20 cellular contexts compared by ENCODE assay signal in the genomic region with DNA sequence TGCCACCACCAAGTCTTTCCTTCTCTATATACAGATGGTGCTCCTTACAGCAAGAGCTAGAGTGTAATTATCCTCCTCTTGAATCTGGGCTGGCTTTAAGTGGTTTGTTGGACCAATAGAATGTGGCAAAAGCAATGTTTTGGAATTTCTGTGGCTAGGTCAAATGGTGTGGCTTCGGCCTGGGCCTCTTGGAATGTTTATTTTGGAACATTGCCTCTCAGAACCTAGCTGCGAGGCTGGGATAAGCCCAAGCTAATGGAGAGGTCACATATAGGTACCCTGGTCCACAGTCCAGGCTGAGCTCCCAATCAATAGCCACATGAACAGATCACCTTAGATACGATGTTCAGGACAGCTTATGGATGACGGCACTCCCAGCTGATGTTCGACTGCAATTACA.
A peak's percentile ranks its signal among the peaks of the same experiment; 100 is the strongest.
DNase-seq lines count a peak whose midpoint lies in the region; ATAC-seq, FAIRE-seq and TF ChIP-seq lines count a peak whose summit lies in the region.
"Had no signal": no experiment of that assay in that cellular context is flagged by ENCODE, and none has a peak within 500 bp of the region (broad histone marks: within the 10 kb centered on the region; RNA-seq: fewer than 3 reads in every experiment).

No MANE protein-coding gene starts in this region.

- TF ChIP-seq CTCF in liver (IDR thresholded peaks at IDR 0.05; ENCODE audit: low read depth, low read length, missing input control): no peak

- no peaks in the 10 kb centered on the region for H3K36me3 ChIP-seq in liver (ENCODE audit: control insufficient read depth in 4 of 4, insufficient read depth in 3 of 4, low read depth in 1 of 4, low read length in 3 of 4)

- no peak for FAIRE-seq in urothelium cell line (lab: Jason Lieb, UNC)
- FAIRE-seq: GM12878 had no signal

- ATAC-seq in GM19467 (IDR thresholded peaks at IDR 0.05; ENCODE audit: unreplicated experiment): no peak
- ATAC-seq: CD8-positive, alpha-beta T cell; GM12878; SK-N-SH treated with all-trans-retinoic acid at 6 μM for 48 hours had no signal

- intact Hi-C loops in posterior vena cava (cut with DNase I): no loop called here

- no peak overlapping the region for H3K27ac ChIP-seq in liver (ENCODE audit: low read depth in 1 of 2, low read length in 2 of 2)
- H3K27ac ChIP-seq: 22Rv1 had no signal

- no peaks in the 10 kb centered on the region for H3K9me3 ChIP-seq in liver (ENCODE audit: control insufficient read depth in 4 of 4, low read length in 3 of 4)

- peak in 1 of 2 donors; percentile 13 for TF ChIP-seq RAD21 in liver (IDR thresholded peaks at IDR 0.05)

- H3K27me3 ChIP-seq in liver (ENCODE audit: control insufficient read depth in 4 of 4, insufficient read depth in 4 of 4, low read length in 3 of 4): no peaks in the 10 kb centered on the region

- 32% methylated on average over 5 of the region's 5 CpGs for WGBS in liver

- no peak overlapping the region for H3K4me3 ChIP-seq in liver (ENCODE audit: low read depth in 1 of 3, low read length in 3 of 3)
- H3K4me3 ChIP-seq: GM12878 had no signal

- no peak overlapping the region for H3K9ac ChIP-seq in liver (ENCODE audit: low read depth in 1 of 2, low read length in 2 of 2)

- peak; percentile 42 for DNase-seq in NCI-H2029 treated with DMSO at 0.1 percent for 48 hours (lab: John Stamatoyannopoulos, UW)
- no peak for DNase-seq in NCI-H2029 (lab: John Stamatoyannopoulos, UW)
- DNase-seq in RPMI7951 (ENCODE audit: low read depth): peak; percentile 14
- DNase-seq in urothelium cell line (ENCODE audit: low spot score): peak; percentile 12
- DNase-seq in posterior vena cava (ENCODE audit: low spot score): no peak
- DNase-seq in RKO (ENCODE audit: low spot score): no peak
- DNase-seq: AML-193; C1 segment of cervical spinal cord; Calu3; CD8-positive, alpha-beta T cell; DMS53; GOT3; MV-4-11; NCI-H1694; NCI-H748 treated with DMSO at 0.1 percent for 48 hours had no signal

- H3K4me1 ChIP-seq in liver (ENCODE audit: control insufficient read depth in 4 of 4, insufficient read depth in 4 of 4, low read length in 3 of 4): peaks cover 0 to 5% (median 0%) of the 10 kb centered on the region in 4 donors

TF ChIP-seq in liver, 16 proteins besides CTCF, POLR2A, EP300 and RAD21:
- TF ChIP-seq RXRA (IDR thresholded peaks at IDR 0.05) (peak; percentile 61 to 64), TAF1 (conservative IDR thresholded peaks at IDR 0.05) (no peak), JUND (IDR thresholded peaks at IDR 0.05) (peak in 1 of 2 donors; percentile 15), HNF4A (conservative IDR thresholded peaks at IDR 0.05) (peak; percentile 92 to 95), GABPA (IDR thresholded peaks at IDR 0.05 in 1 of 2, conservative IDR thresholded peaks at IDR 0.05 in 1 of 2) (no peak), HNF4G (IDR thresholded peaks at IDR 0.05) (peak; percentile 45), NR2F2 (IDR thresholded peaks at IDR 0.05) (no peak), SP1 (IDR thresholded peaks at IDR 0.05) (peak; percentile 60), YY1 (IDR thresholded peaks at IDR 0.05) (no peak), FOXA2 (IDR thresholded peaks at IDR 0.05) (no peak)
- TF ChIP-seq, protein P1, sequence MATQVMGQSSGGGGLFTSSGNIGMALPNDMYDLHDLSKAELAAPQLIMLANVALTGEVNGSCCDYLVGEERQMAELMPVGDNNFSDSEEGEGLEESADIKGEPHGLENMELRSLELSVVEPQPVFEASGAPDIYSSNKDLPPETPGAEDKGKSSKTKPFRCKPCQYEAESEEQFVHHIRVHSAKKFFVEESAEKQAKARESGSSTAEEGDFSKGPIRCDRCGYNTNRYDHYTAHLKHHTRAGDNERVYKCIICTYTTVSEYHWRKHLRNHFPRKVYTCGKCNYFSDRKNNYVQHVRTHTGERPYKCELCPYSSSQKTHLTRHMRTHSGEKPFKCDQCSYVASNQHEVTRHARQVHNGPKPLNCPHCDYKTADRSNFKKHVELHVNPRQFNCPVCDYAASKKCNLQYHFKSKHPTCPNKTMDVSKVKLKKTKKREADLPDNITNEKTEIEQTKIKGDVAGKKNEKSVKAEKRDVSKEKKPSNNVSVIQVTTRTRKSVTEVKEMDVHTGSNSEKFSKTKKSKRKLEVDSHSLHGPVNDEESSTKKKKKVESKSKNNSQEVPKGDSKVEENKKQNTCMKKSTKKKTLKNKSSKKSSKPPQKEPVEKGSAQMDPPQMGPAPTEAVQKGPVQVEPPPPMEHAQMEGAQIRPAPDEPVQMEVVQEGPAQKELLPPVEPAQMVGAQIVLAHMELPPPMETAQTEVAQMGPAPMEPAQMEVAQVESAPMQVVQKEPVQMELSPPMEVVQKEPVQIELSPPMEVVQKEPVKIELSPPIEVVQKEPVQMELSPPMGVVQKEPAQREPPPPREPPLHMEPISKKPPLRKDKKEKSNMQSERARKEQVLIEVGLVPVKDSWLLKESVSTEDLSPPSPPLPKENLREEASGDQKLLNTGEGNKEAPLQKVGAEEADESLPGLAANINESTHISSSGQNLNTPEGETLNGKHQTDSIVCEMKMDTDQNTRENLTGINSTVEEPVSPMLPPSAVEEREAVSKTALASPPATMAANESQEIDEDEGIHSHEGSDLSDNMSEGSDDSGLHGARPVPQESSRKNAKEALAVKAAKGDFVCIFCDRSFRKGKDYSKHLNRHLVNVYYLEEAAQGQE (IDR thresholded peaks at IDR 0.05): no peak
- TF ChIP-seq, protein P2, sequence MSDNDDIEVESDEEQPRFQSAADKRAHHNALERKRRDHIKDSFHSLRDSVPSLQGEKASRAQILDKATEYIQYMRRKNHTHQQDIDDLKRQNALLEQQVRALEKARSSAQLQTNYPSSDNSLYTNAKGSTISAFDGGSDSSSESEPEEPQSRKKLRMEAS (IDR thresholded peaks at IDR 0.05): no peak
- TF ChIP-seq, protein P3, sequence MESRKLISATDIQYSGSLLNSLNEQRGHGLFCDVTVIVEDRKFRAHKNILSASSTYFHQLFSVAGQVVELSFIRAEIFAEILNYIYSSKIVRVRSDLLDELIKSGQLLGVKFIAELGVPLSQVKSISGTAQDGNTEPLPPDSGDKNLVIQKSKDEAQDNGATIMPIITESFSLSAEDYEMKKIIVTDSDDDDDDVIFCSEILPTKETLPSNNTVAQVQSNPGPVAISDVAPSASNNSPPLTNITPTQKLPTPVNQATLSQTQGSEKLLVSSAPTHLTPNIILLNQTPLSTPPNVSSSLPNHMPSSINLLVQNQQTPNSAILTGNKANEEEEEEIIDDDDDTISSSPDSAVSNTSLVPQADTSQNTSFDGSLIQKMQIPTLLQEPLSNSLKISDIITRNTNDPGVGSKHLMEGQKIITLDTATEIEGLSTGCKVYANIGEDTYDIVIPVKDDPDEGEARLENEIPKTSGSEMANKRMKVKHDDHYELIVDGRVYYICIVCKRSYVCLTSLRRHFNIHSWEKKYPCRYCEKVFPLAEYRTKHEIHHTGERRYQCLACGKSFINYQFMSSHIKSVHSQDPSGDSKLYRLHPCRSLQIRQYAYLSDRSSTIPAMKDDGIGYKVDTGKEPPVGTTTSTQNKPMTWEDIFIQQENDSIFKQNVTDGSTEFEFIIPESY (IDR thresholded peaks at IDR 0.05): no peak
- TF ChIP-seq, protein P4, sequence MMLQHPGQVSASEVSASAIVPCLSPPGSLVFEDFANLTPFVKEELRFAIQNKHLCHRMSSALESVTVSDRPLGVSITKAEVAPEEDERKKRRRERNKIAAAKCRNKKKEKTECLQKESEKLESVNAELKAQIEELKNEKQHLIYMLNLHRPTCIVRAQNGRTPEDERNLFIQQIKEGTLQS (IDR thresholded peaks at IDR 0.05): no peak

Comparison
In these comparisons a context has a peak if more than half of its experiments do, and no peak if none do; other contexts are left out.
1. DNase-seq: peak in NCI-H2029 treated with DMSO at 0.1 percent for 48 hours (single experiment), RPMI7951 (single experiment) and urothelium cell line (single experiment); none in NCI-H2029 (single experiment), posterior vena cava (single experiment) and RKO (single experiment).